Comparison of ENCODE assay signal across 12 cellular contexts in genomic region chr15:40339621-40339945, GRCh38. TPM values are rescaled to one million over a fixed set of nuclear protein-coding genes. Genes with fewer than 3 reads are reported as not detected.
A peak's percentile ranks its signal among the peaks of the same experiment; 100 is the strongest.
DNase-seq lines count a peak whose midpoint lies in the region; ATAC-seq and TF ChIP-seq lines count a peak whose summit lies in the region.
"Had no signal": no experiment of that assay in that cellular context is flagged by ENCODE, and none has a peak within 500 bp of the region (broad histone marks: within the 10 kb centered on the region; RNA-seq: fewer than 3 reads in every experiment).

No MANE protein-coding gene starts in this region.

- peak overlapping the region; percentile 83 for H3K9ac ChIP-seq in smooth muscle cell (ENCODE audit: low read depth)

- no peaks in the 10 kb centered on the region; the same call in 2 of the 3 replicates for H3K36me3 Mint-ChIP-seq in GM23338 (ENCODE audit: low read depth)
- no peaks in the 10 kb centered on the region for H3K36me3 Mint-ChIP-seq in CD4-positive, alpha-beta T cell (ENCODE audit: low read depth)
- H3K36me3 Mint-ChIP-seq in activated T-cell treated with anti-CD3 and anti-CD28 coated beads, Interleukin-2, amount 50 U/mL, for 72 hours (ENCODE audit: insufficient read depth in 2 of 2) = no peaks in the 10 kb centered on the region

- no peaks in the 10 kb centered on the region for H3K9me3 Mint-ChIP-seq in GM23338
- H3K9me3 Mint-ChIP-seq in CD4-positive, alpha-beta T cell = no peaks in the 10 kb centered on the region
- H3K9me3 Mint-ChIP-seq in activated T-cell treated with anti-CD3 and anti-CD28 coated beads, Interleukin-2, amount 50 U/mL, for 72 hours = no peaks in the 10 kb centered on the region

- peak overlapping the region; percentile 88 for H2AFZ ChIP-seq in GM23338
- no peak overlapping the region for H2AFZ ChIP-seq in smooth muscle cell (ENCODE audit: low read depth)

- H3K4me1 ChIP-seq in GM23338 (ENCODE audit: insufficient read depth) (peaks cover 4% of the 10 kb centered on the region; the same call in 1 of the 2 replicates), right atrium auricular region (peaks cover 0 to 97% of the 10 kb centered on the region in 2 donors), smooth muscle cell (ENCODE audit: low read depth) (peaks cover 37% of the 10 kb centered on the region)

- TF ChIP-seq CTCF in GM23338 (conservative IDR thresholded peaks at IDR 0.05; ENCODE audit: low read depth in 2 of 2) (peak; percentile 9 to 68; a peak in 2 of 4 replicates), right atrium auricular region (IDR thresholded peaks at IDR 0.05) (peak in 1 of 2 donors; percentile 47), smooth muscle cell (IDR thresholded peaks at IDR 0.05; ENCODE audit: borderline replicate concordance, insufficient read depth, poor library complexity, severe bottlenecking) (no peak)
- no peak for TF ChIP-seq CTCF in CD4-positive, alpha-beta T cell (IDR thresholded peaks at IDR 0.05)

- H3K9me3 ChIP-seq in right atrium auricular region (no peaks in the 10 kb centered on the region), smooth muscle cell (replicated peaks; ENCODE audit: low read depth) (no peaks in the 10 kb centered on the region)
- H3K9me3 ChIP-seq in CD4-positive, alpha-beta T cell (ENCODE audit: control insufficient read depth, low read length) = no peaks in the 10 kb centered on the region
- H3K9me3 ChIP-seq: HAP-1 had no signal

- H3K27ac ChIP-seq in GM23338 (ENCODE audit: low read depth) (no peak overlapping the region), right atrium auricular region (peak overlapping the region; percentile 96 to 97), smooth muscle cell (ENCODE audit: low read depth) (peak overlapping the region; percentile 98)
- no peak overlapping the region for H3K27ac ChIP-seq in CD4-positive, alpha-beta T cell (ENCODE audit: low read depth, low read length)

- H3K79me2 ChIP-seq in GM23338 (replicated peaks; ENCODE audit: insufficient read depth) (no peaks in the 10 kb centered on the region), smooth muscle cell (ENCODE audit: low read depth) (no peaks in the 10 kb centered on the region)

- POLR2A ChIA-PET in CD4-positive, alpha-beta T cell (lab: Charles Lee) = interaction anchor here (1.0 kb wide), 1 partner anchor 14 kb away, joined by 3 read pairs; no protein-coding TSS in a partner anchor

- no peak for ATAC-seq in GM23338
- ATAC-seq in CD4-positive, alpha-beta T cell (ENCODE audit: poor library complexity) = no peak
- no peak for ATAC-seq in HG03354 (IDR thresholded peaks at IDR 0.05; ENCODE audit: poor library complexity, severe bottlenecking, unreplicated experiment)
- no peak for ATAC-seq in activated T-cell treated with anti-CD3 and anti-CD28 coated beads, Interleukin-2, amount 50 U/mL, for 72 hours (replicated peaks in 1 of 2)
- ATAC-seq in GM21529 (IDR thresholded peaks at IDR 0.05; ENCODE audit: unreplicated experiment) = no peak

- no peaks in the 10 kb centered on the region for H3K9me2 ChIP-seq in GM23338 (ENCODE audit: insufficient read depth)

- peaks cover 20% of the 10 kb centered on the region for H3K27me3 Mint-ChIP-seq in GM23338 (ENCODE audit: insufficient read depth, low read depth, poor library complexity)
- H3K27me3 Mint-ChIP-seq in CD4-positive, alpha-beta T cell = no peaks in the 10 kb centered on the region
- H3K27me3 Mint-ChIP-seq in activated T-cell treated with anti-CD3 and anti-CD28 coated beads, Interleukin-2, amount 50 U/mL, for 72 hours (ENCODE audit: low read depth) = no peaks in the 10 kb centered on the region

- no peaks in the 10 kb centered on the region for H3K27me3 ChIP-seq in GM23338 (ENCODE audit: insufficient read depth)
- no peaks in the 10 kb centered on the region for H3K27me3 ChIP-seq in right atrium auricular region
- no peaks in the 10 kb centered on the region for H3K27me3 ChIP-seq in smooth muscle cell (ENCODE audit: low read depth)
- no peaks in the 10 kb centered on the region for H3K27me3 ChIP-seq in CD4-positive, alpha-beta T cell (ENCODE audit: control insufficient read depth, insufficient read depth, low read length)

- no peaks in the 10 kb centered on the region for H3K36me3 ChIP-seq in GM23338 (ENCODE audit: insufficient read depth)
- H3K36me3 ChIP-seq in right atrium auricular region = peaks cover 26% of the 10 kb centered on the region
- H3K36me3 ChIP-seq in smooth muscle cell (ENCODE audit: low read depth) = no peaks in the 10 kb centered on the region
- H3K36me3 ChIP-seq: HAP-1 had no signal

- H3K4me2 ChIP-seq in GM23338 (no peak overlapping the region; the same call in 1 of the 2 replicates), smooth muscle cell (peak overlapping the region; percentile 80)

- DNase-seq in GM23338 (ENCODE audit: low spot score) = peak; percentile 32
- DNase-seq in astrocyte of the hippocampus (ENCODE audit: low read depth, low spot score) = peak; percentile 59
- DNase-seq in right atrium auricular region (ENCODE audit: low spot score) = no peak
- DNase-seq in smooth muscle cell (lab: John Stamatoyannopoulos, UW; ENCODE audit: unreplicated experiment) = no peak
- no peak for DNase-seq in CD4-positive, alpha-beta T cell
- DNase-seq in activated T-cell treated with anti-CD3 and anti-CD28 coated beads, Interleukin-2, amount 50 U/mL, for 72 hours = no peak
- DNase-seq: cortex of kidney; stimulated activated naive CD4-positive, alpha-beta T cell had no signal

- 84% methylated on average over 7 of the region's 7 CpGs for WGBS in smooth muscle cell (ENCODE audit: low lambda C conversion rate)

- no peak overlapping the region for H3K4me3 Mint-ChIP-seq in GM23338
- H3K4me3 Mint-ChIP-seq in CD4-positive, alpha-beta T cell = no peak overlapping the region
- H3K4me3 Mint-ChIP-seq in activated T-cell treated with anti-CD3 and anti-CD28 coated beads, Interleukin-2, amount 50 U/mL, for 72 hours = no peak overlapping the region

- H3F3A ChIP-seq in GM23338 (replicated peaks; ENCODE audit: low read depth) (no peaks in the 10 kb centered on the region), smooth muscle cell (ENCODE audit: low read depth) (peaks cover 37% of the 10 kb centered on the region)

- H4K20me1 ChIP-seq in GM23338 (replicated peaks; ENCODE audit: insufficient read depth) (no peaks in the 10 kb centered on the region), smooth muscle cell (ENCODE audit: low read depth) (no peaks in the 10 kb centered on the region)

- no peak overlapping the region for H3K27ac Mint-ChIP-seq in GM23338
- no peak overlapping the region for H3K27ac Mint-ChIP-seq in CD4-positive, alpha-beta T cell
- no peak overlapping the region for H3K27ac Mint-ChIP-seq in activated T-cell treated with anti-CD3 and anti-CD28 coated beads, Interleukin-2, amount 50 U/mL, for 72 hours

- intact Hi-C loops in CD4-positive, alpha-beta T cell (cut with DNase I, micrococcal nuclease) = loop anchor here (5.0 to 10.0 kb wide), 2 partner anchors 122 to 555 kb away; partner anchors contain the start of gene FSIP1 (in 1 of the 2)

- CTCF ChIA-PET in CD4-positive, alpha-beta T cell (lab: Charles Lee) = interaction anchor here (0.9 to 3.7 kb wide), 4 partner anchors 13 to 65 kb away, joined by 3 to 48 read pairs (median 18); partner anchors contain the start of gene INAFM2

- peaks cover 48% of the 10 kb centered on the region for H3K4me1 Mint-ChIP-seq in GM23338
- H3K4me1 Mint-ChIP-seq in CD4-positive, alpha-beta T cell (ENCODE audit: low read depth) = peaks cover 10% of the 10 kb centered on the region
- H3K4me1 Mint-ChIP-seq in activated T-cell treated with anti-CD3 and anti-CD28 coated beads, Interleukin-2, amount 50 U/mL, for 72 hours (ENCODE audit: low read depth) = peaks cover 4% of the 10 kb centered on the region

- no peak overlapping the region for H3K4me3 ChIP-seq in GM23338
- peak overlapping the region; percentile 41 to 48 for H3K4me3 ChIP-seq in right atrium auricular region
- H3K4me3 ChIP-seq in smooth muscle cell = no peak overlapping the region

RNA-seq across cellular contexts. Expression of gene CCDC9B, which starts 1.2 kb away (rescaled TPM):
- 0.97 and 1.2 TPM in 2 replicates for total RNA-seq in GM23338 (2014; rRNA removed; shearing (Covaris generic))
- 0.18 and 0.23 TPM in 2 replicates for polyA plus RNA-seq in GM23338 (2016; fragmentation: Nextera tagmentation; extraction: Ambion mirVana)
- total RNA-seq in right atrium auricular region = 10 to 100 TPM; 31.8 to 32.2 TPM
- 2.2 and 3.8 TPM in 2 replicates for total RNA-seq in smooth muscle cell
- 0.97 and 4.7 TPM in 2 replicates for polyA plus RNA-seq in smooth muscle cell
- total RNA-seq in CD4-positive, alpha-beta T cell = 1 to 10 TPM; 1.0 to 1.5 TPM
- total RNA-seq in activated T-cell treated with anti-CD3 and anti-CD28 coated beads, Interleukin-2, amount 50 U/mL, for 72 hours = 1 to 10 TPM; 1.0 to 1.6 TPM
- polyA plus RNA-seq: neural cell had no signal

RNA-seq across cellular contexts. Expression of gene PHGR1, which starts 11.2 kb away (rescaled TPM):
- total RNA-seq in GM23338 (2014; rRNA removed; shearing (Covaris generic)) = not detected in 2 replicates
- polyA plus RNA-seq in GM23338 (2016; fragmentation: Nextera tagmentation; extraction: Ambion mirVana) = not detected in 2 replicates
- not detected for total RNA-seq in right atrium auricular region
- not detected in 2 replicates for total RNA-seq in smooth muscle cell
- 0.48 TPM in 1 of 2 replicates, not detected in the other for polyA plus RNA-seq in smooth muscle cell
- total RNA-seq in CD4-positive, alpha-beta T cell = not detected
- not detected for total RNA-seq in activated T-cell treated with anti-CD3 and anti-CD28 coated beads, Interleukin-2, amount 50 U/mL, for 72 hours
- polyA plus RNA-seq: neural cell had no signal

RNA-seq across cellular contexts. Expression of gene INAFM2, which starts 16.1 kb away (rescaled TPM):
- 32.7 and 33.0 TPM in 2 replicates for total RNA-seq in GM23338 (2014; rRNA removed; shearing (Covaris generic))
- polyA plus RNA-seq in GM23338 (2016; fragmentation: Nextera tagmentation; extraction: Ambion mirVana) (18.1 and 20.0 TPM in 2 replicates), smooth muscle cell (23.9 and 48.6 TPM in 2 replicates)
- total RNA-seq in right atrium auricular region (10 to 100 TPM; 45.5 to 48.9 TPM), smooth muscle cell (28.1 and 30.4 TPM in 2 replicates)
- 1 to 10 TPM; 6.8 to 7.0 TPM for total RNA-seq in CD4-positive, alpha-beta T cell
- 10 to 100 TPM in 1 of 2 donors, 1 to 10 TPM in 1; 7.1 to 10.2 TPM for total RNA-seq in activated T-cell treated with anti-CD3 and anti-CD28 coated beads, Interleukin-2, amount 50 U/mL, for 72 hours

RNA-seq across cellular contexts. Expression of gene DISP2, which starts 18.4 kb away (rescaled TPM):
- total RNA-seq in GM23338 (2014; rRNA removed; shearing (Covaris generic)) = 1.0 and 1.3 TPM in 2 replicates
- polyA plus RNA-seq in GM23338 (2016; fragmentation: Nextera tagmentation; extraction: Ambion mirVana) (2.2 and 2.5 TPM in 2 replicates), smooth muscle cell (0.46 and 0.90 TPM in 2 replicates)
- total RNA-seq in right atrium auricular region (under 1 TPM; 0.11 to 0.20 TPM), smooth muscle cell (0.04 and 0.58 TPM in 2 replicates)
- total RNA-seq in CD4-positive, alpha-beta T cell = under 1 TPM; 0.03 to 0.06 TPM
- total RNA-seq in activated T-cell treated with anti-CD3 and anti-CD28 coated beads, Interleukin-2, amount 50 U/mL, for 72 hours = under 1 TPM; 0.19 to 0.34 TPM

RNA-seq across cellular contexts. Expression of gene PLCB2, which starts 31.8 kb away (rescaled TPM):
- total RNA-seq in GM23338 (2014; rRNA removed; shearing (Covaris generic)) = 8.5 and 13.8 TPM in 2 replicates
- polyA plus RNA-seq in GM23338 (2016; fragmentation: Nextera tagmentation; extraction: Ambion mirVana) (7.5 and 9.5 TPM in 2 replicates), smooth muscle cell (1.9 TPM in 1 of 2 replicates, not detected in the other)
- total RNA-seq in right atrium auricular region (1 to 10 TPM; 1.9 to 8.4 TPM), smooth muscle cell (1.5 and 3.9 TPM in 2 replicates)
- 100 to 1,000 TPM; 206 to 222 TPM for total RNA-seq in CD4-positive, alpha-beta T cell
- total RNA-seq in activated T-cell treated with anti-CD3 and anti-CD28 coated beads, Interleukin-2, amount 50 U/mL, for 72 hours = 10 to 100 TPM; 90.4 to 91.8 TPM

Comparison
In these comparisons a context has a peak if more than half of its experiments do, and no peak if none do; other contexts are left out.
1. DNase-seq: peak in GM23338 (single experiment) and astrocyte of the hippocampus (single experiment); none in right atrium auricular region (single experiment), smooth muscle cell (single experiment), CD4-positive, alpha-beta T cell (0 of 10) and activated T-cell treated with anti-CD3 and anti-CD28 coated beads, Interleukin-2, amount 50 U/mL, for 72 hours (0 of 2).
2. H3K27ac ChIP-seq: peak in right atrium auricular region (2 of 2) and smooth muscle cell (single experiment); none in GM23338 (single experiment) and CD4-positive, alpha-beta T cell (single experiment).
3. H3K4me3 ChIP-seq: peak in right atrium auricular region (2 of 2); none in GM23338 (single experiment) and smooth muscle cell (single experiment).
4. CTCF ChIP-seq: peak in GM23338 (2 of 2); none in smooth muscle cell (single experiment) and CD4-positive, alpha-beta T cell (single experiment).